Comparison of ENCODE assay signal across 8 cellular contexts in the genomic region with DNA sequence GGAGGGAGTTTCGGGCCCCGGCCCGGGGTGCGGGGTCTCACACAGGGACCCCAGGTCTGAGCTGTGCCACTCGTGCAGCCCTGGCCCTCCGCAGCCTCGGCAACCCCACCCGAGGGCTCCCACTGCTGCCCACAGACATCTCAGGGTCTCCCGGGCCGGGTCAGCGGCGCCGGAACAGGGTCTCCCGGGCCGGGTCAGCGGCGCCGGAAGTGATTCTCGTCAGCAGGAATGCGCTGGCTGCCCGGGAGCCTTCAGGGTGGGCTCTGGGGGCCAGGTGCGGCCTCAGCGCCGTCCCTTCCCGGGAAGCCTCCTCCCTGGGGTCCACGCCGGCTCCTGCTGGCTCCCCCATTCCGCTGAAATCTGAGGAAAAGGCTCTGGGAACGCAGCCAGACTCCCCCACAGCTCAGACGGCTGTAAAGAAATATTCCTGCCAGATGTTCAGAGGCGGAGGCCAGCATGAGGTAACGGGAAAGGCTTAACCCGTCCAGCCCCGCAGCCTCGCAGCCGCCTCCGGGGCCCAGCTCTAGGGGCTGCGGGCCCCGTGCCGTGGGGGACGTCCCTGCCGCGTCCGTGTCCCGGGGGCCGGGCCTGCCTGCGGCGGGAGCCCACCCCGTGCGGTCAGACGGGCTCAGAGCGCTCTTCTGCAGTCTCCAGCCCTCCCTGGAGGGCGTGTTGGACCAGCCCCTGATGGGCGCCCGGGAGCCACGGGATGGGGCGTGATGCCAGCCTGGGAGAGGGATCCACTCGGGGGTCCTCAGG. TPM values are rescaled to one million over a fixed set of nuclear protein-coding genes. Genes with fewer than 3 reads are reported as not detected.
DNase-seq lines count a peak whose midpoint lies in the region; ATAC-seq and TF ChIP-seq lines count a peak whose summit lies in the region.

No MANE protein-coding gene starts in this region.

- no peaks in the 10 kb centered on the region for H3K9me3 ChIP-seq in DND-41 (ENCODE audit: insufficient read depth, low read length, severe bottlenecking)
- H3K9me3 ChIP-seq in endocrine pancreas (ENCODE audit: control insufficient read depth, low read length): no peaks in the 10 kb centered on the region

- peak; percentile 6; the same call in 2 of the 3 replicates for ATAC-seq in DND-41 (ENCODE audit: insufficient read depth, low read depth)

- H3K4me1 ChIP-seq in DND-41 (ENCODE audit: insufficient read depth, low read length) (peaks cover 22% of the 10 kb centered on the region), endocrine pancreas (ENCODE audit: control insufficient read depth, insufficient read depth, low read length) (no peaks in the 10 kb centered on the region)

- H3K79me2 ChIP-seq in DND-41 (ENCODE audit: insufficient read depth, low read length): no peaks in the 10 kb centered on the region

- H3K36me3 ChIP-seq in DND-41 (ENCODE audit: insufficient read depth, low read length) (no peaks in the 10 kb centered on the region), endocrine pancreas (ENCODE audit: control insufficient read depth, insufficient read depth, low read length) (no peaks in the 10 kb centered on the region)

- H3K9ac ChIP-seq in DND-41 (ENCODE audit: low read depth, low read length) (peak overlapping the region; percentile 88), endocrine pancreas (ENCODE audit: control insufficient read depth, insufficient read depth, low read length) (peak overlapping the region; percentile 84)

- no peak for DNase-seq in DND-41
- peak; percentile 87 for DNase-seq in NCI-H2171 (lab: John Stamatoyannopoulos, UW)
- DNase-seq in myocyte (ENCODE audit: low read depth): peak; percentile 84
- DNase-seq in Kasumi-1 (lab: John Stamatoyannopoulos, UW): no peak
- no peak for DNase-seq in foreskin melanocyte
- DNase-seq in GM19238 (ENCODE audit: insufficient read length, low spot score): no peak
- DNase-seq in activated CD4-positive, alpha-beta T cell treated with anti-CD3 and anti-CD28 coated beads for 48 hours: no peak

- no peaks in the 10 kb centered on the region for H4K20me1 ChIP-seq in DND-41 (ENCODE audit: insufficient read depth, low read length)

- H3K27me3 ChIP-seq in DND-41 (ENCODE audit: insufficient read depth, low read length, poor library complexity) (no peaks in the 10 kb centered on the region), endocrine pancreas (ENCODE audit: control insufficient read depth, insufficient read depth, low read length) (no peaks in the 10 kb centered on the region)

- H3K4me2 ChIP-seq in DND-41 (ENCODE audit: insufficient read depth, low read length): peak overlapping the region; percentile 92

- TF ChIP-seq CTCF in DND-41 (IDR thresholded peaks at IDR 0.05; ENCODE audit: borderline replicate concordance, extremely low read depth, low read length, poor library complexity, severe bottlenecking): no peak

- H2AFZ ChIP-seq in DND-41 (ENCODE audit: low read depth, low read length): peak overlapping the region; percentile 95

- H3K4me3 ChIP-seq in DND-41 (ENCODE audit: low read depth in 1 of 2, low read length in 2 of 2): peak overlapping the region in 1 of 2 experiments; percentile 70; a peak in 2 of 4 replicates
- no peak overlapping the region for H3K4me3 ChIP-seq in endocrine pancreas (ENCODE audit: control insufficient read depth, insufficient read depth, low read length)

- peak overlapping the region; percentile 56 for H3K27ac ChIP-seq in DND-41 (ENCODE audit: low read length)

RNA-seq across cellular contexts. Expression of gene COL6A1, which starts 8.7 kb away (rescaled TPM):
- total RNA-seq in myocyte: 678 and 866 TPM in 2 replicates
- polyA plus RNA-seq in myocyte (2012): 278 TPM

Comparison
In these comparisons a context has a peak if more than half of its experiments do, and no peak if none do; other contexts are left out.
1. DNase-seq: peak in NCI-H2171 (single experiment) and myocyte (single experiment); none in DND-41 (single experiment), Kasumi-1 (0 of 2), foreskin melanocyte (single experiment), GM19238 (single experiment) and activated CD4-positive, alpha-beta T cell treated with anti-CD3 and anti-CD28 coated beads for 48 hours (single experiment).